Comparison of ENCODE assay signal across 8 cellular contexts in genomic region chr16:15434425-15435215, GRCh38. TPM values are rescaled to one million over a fixed set of nuclear protein-coding genes. Genes with fewer than 3 reads are reported as not detected.
DNase-seq lines count a peak whose midpoint lies in the region; ATAC-seq and TF ChIP-seq lines count a peak whose summit lies in the region.

Gene BMERB1 (plus strand): TSS chr16:15434588. CDS start chr16:15434654, 66 bp downstream.

- DNase-seq in A172 (ENCODE audit: low spot score): peak; percentile 53
- peak; percentile 57 for DNase-seq in HFFc6
- peak in 3 of 4 experiments; percentile 18 to 53 (median 22) for DNase-seq in activated CD4-positive, CD25-positive, alpha-beta regulatory T cell (lab: John Stamatoyannopoulos, UW)
- DNase-seq in MCF 10A (ENCODE audit: unreplicated experiment): peak; percentile 25
- no peak for DNase-seq in retinal pigment epithelial cell (ENCODE audit: low read depth)

- no TSS peak for BruUV-seq in MCF 10A (replicated peaks; lab: Mats Ljungman, UMichigan)

- ATAC-seq in HG03432 (IDR thresholded peaks at IDR 0.05; ENCODE audit: unreplicated experiment): no peak
- ATAC-seq in HG02623 (IDR thresholded peaks at IDR 0.05; ENCODE audit: unreplicated experiment): no peak

- CTCF ChIA-PET in MCF 10A (lab: Yijun Ruan, JAX): no interaction called here

- H3K4me3 Mint-ChIP-seq in HFFc6 (peak within 1 kb of the TSS; percentile 96), MCF 10A (ENCODE audit: unreplicated experiment) (peak within 1 kb of the TSS; percentile 72)

- H3K4me3 ChIP-seq in iPS-11a (ENCODE audit: low read depth, low read length) (peak within 1 kb of the TSS; percentile 77), retinal pigment epithelial cell (ENCODE audit: low read length) (peak within 1 kb of the TSS; percentile 87)

- H3K36me3 Mint-ChIP-seq in HFFc6 (ENCODE audit: low read depth): no peaks in the 10 kb centered on the region
- H3K36me3 Mint-ChIP-seq in MCF 10A (ENCODE audit: insufficient read depth, unreplicated experiment): no peaks in the 10 kb centered on the region

- H3K4me1 Mint-ChIP-seq in HFFc6 (ENCODE audit: low read depth) (peaks cover 34% of the 10 kb centered on the region), MCF 10A (ENCODE audit: insufficient read depth, unreplicated experiment) (peaks cover 9% of the 10 kb centered on the region)

- TF ChIP-seq CTCF in HFFc6 (IDR thresholded peaks at IDR 0.05) (no peak), MCF 10A (IDR thresholded peaks at IDR 0.05; ENCODE audit: unreplicated experiment) (no peak), retinal pigment epithelial cell (conservative IDR thresholded peaks at IDR 0.05; ENCODE audit: low read depth, low read length) (no peak)

- H3K9me3 Mint-ChIP-seq in HFFc6: no peaks in the 10 kb centered on the region
- H3K9me3 Mint-ChIP-seq in MCF 10A (ENCODE audit: unreplicated experiment): no peaks in the 10 kb centered on the region

- H3K27ac Mint-ChIP-seq in HFFc6 (peak within 1 kb of the TSS; percentile 51; the same call in 1 of the 2 replicates), MCF 10A (ENCODE audit: low read depth, unreplicated experiment) (peak within 1 kb of the TSS; percentile 35)

- intact Hi-C loops in MCF 10A (cut with micrococcal nuclease): no loop called here

- H3K27me3 Mint-ChIP-seq in HFFc6 (ENCODE audit: insufficient read depth) (no peaks in the 10 kb centered on the region), MCF 10A (ENCODE audit: insufficient read depth, unreplicated experiment) (peaks cover 11% of the 10 kb centered on the region)

- POLR2A ChIA-PET in MCF 10A (lab: Yijun Ruan, JAX): no interaction called here

RNA-seq across cellular contexts. Expression of gene BMERB1, which starts in this region (rescaled TPM):
- total RNA-seq in A172 (2014; rRNA removed; shearing (Covaris generic)): 12.9 and 17.4 TPM in 2 replicates
- total RNA-seq in HFFc6 (2021; fragmentation: NEBNext Ultra II Directional; extraction: Animal tissue kit (Norgen Biotek cat#: 25700)): 10 to 100 TPM; 24.3 to 35.1 (median 29.9) TPM
- total RNA-seq in MCF 10A (2022): 3.3 and 4.3 TPM in 2 replicates
